21 cellular contexts compared by ENCODE assay signal in genomic region chr11:109000531-109000930, GRCh38.
A peak's percentile ranks its signal among the peaks of the same experiment; 100 is the strongest.
DNase-seq lines count a peak whose midpoint lies in the region; ATAC-seq, FAIRE-seq and TF ChIP-seq lines count a peak whose summit lies in the region.
"Had no signal": no experiment of that assay in that cellular context is flagged by ENCODE, and none has a peak within 500 bp of the region (broad histone marks: within the 10 kb centered on the region; RNA-seq: fewer than 3 reads in every experiment).

No MANE protein-coding gene starts in this region.

- H3K9me3 ChIP-seq in ovary, result no peaks in the 10 kb centered on the region

- 57 to 72% (median 58%) methylated on average over 1 of the region's 1 CpG for WGBS in ovary, 3 donors

- TF ChIP-seq CTCF in bronchial epithelial cell (IDR thresholded peaks at IDR 0.05; ENCODE audit: insufficient read depth, low read length, severe bottlenecking) (no peak), ovary (IDR thresholded peaks at IDR 0.05) (no peak)

- DNase-seq in DMS53 (lab: John Stamatoyannopoulos, UW), result peak; percentile 15
- no peak for DNase-seq in DMS53 treated with DMSO at 0.1 percent for 48 hours (lab: John Stamatoyannopoulos, UW; ENCODE audit: unreplicated experiment)
- DNase-seq in COLO668 (lab: John Stamatoyannopoulos, UW; ENCODE audit: unreplicated experiment), result peak; percentile 26
- peak; percentile 68 for DNase-seq in NCI-H2029 treated with DMSO at 0.1 percent for 48 hours (lab: John Stamatoyannopoulos, UW)
- DNase-seq in bronchial epithelial cell (ENCODE audit: low read depth), result peak; percentile 15
- DNase-seq in OCI-M1 (lab: John Stamatoyannopoulos, UW), result no peak
- DNase-seq in ovary, result no peak
- DNase-seq: AML-193, GDM1, MV-4-11, NCI-H1436, NCI-H2081 treated with DMSO at 0.1 percent for 48 hours, NCI-H524, SIG-M5, T-helper 1 cell, T-helper 9 cell had no signal

- H3K27ac ChIP-seq in ovary, result no peak overlapping the region
- H3K27ac ChIP-seq: 22Rv1, C4-2B had no signal

- intact Hi-C loops in ovary (cut with DNase I), result no loop called here

- no peak for TF ChIP-seq EP300 in ovary (IDR thresholded peaks at IDR 0.05)

- no peaks in the 10 kb centered on the region for H3K27me3 ChIP-seq in bronchial epithelial cell (ENCODE audit: control insufficient read depth, insufficient read depth, low read length)
- no peaks in the 10 kb centered on the region for H3K27me3 ChIP-seq in ovary

- H3K4me1 ChIP-seq in ovary (ENCODE audit: insufficient read depth), result no peaks in the 10 kb centered on the region
- H3K4me1 ChIP-seq: HAP-1 had no signal

- TF ChIP-seq POLR2A in ovary (IDR thresholded peaks at IDR 0.05), result no peak

- FAIRE-seq in bronchial epithelial cell (lab: Jason Lieb, UNC), result peak; percentile 66
- FAIRE-seq: K562 had no signal

- H3K4me3 ChIP-seq in bronchial epithelial cell (ENCODE audit: low read depth, low read length) (no peak overlapping the region), ovary (no peak overlapping the region)
- H3K4me3 ChIP-seq: HAP-1, K562 had no signal

- no peak for ATAC-seq in HG03039 (IDR thresholded peaks at IDR 0.05; ENCODE audit: unreplicated experiment)
- ATAC-seq: K562 had no signal

- H3K36me3 ChIP-seq in bronchial epithelial cell (ENCODE audit: control insufficient read depth, insufficient read depth, low read length) (no peaks in the 10 kb centered on the region), ovary (no peaks in the 10 kb centered on the region)
- H3K36me3 ChIP-seq: HAP-1 had no signal

Comparison
In these comparisons a context has a peak if more than half of its experiments do, and no peak if none do; other contexts are left out.
1. DNase-seq: peak in DMS53 (single experiment), COLO668 (single experiment), NCI-H2029 treated with DMSO at 0.1 percent for 48 hours (single experiment) and bronchial epithelial cell (single experiment); none in DMS53 treated with DMSO at 0.1 percent for 48 hours (single experiment), OCI-M1 (single experiment) and ovary (0 of 5).